Comparison of ENCODE assay signal across 8 cellular contexts in the genomic region with DNA sequence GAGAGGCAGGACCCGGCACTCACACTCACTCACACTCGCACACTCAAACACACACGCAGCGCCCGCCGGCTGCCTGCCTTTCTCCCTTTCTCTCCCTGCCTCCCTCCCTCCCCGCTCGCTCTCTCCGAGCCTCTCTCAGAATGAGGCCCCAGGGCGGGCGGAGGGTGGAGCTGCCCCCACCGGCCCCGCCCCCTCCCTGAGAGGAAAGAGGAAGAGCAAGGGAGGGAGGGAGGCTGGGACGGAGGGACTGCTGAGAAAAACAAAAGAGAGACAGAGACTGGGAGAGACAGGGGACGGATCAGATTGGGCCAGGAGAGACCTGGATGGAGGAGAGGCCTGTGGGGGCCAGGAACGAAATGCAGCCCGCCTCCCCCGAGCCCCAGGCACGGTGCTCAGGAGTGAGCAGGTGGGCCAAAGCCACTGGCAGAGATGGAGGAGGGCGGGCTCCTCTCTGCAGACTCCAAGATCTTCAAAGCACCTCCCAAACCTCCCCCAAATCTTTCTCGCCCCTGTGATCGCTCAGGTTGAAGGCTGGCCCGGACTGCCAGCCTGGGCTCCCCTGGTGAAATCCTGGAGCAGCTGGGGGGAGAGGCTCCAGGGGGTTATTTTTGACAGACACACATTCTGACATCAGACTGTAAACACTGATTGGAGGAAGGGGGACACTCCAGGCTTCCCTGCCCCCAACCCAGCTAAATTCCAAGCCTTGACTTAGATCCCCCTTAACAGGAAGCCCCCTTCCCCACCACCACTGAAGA. TPM values are rescaled to one million over a fixed set of nuclear protein-coding genes. Genes with fewer than 3 reads are reported as not detected.
DNase-seq lines count a peak whose midpoint lies in the region; ATAC-seq and TF ChIP-seq lines count a peak whose summit lies in the region.

No MANE protein-coding gene starts in this region.

- H3K4me1 ChIP-seq in right lobe of liver, result peaks cover 0 to 52% (median 14%) of the 10 kb centered on the region in 4 donors

- peaks cover 0 to 13% (median 10%) of the 10 kb centered on the region in 4 donors for H3K36me3 ChIP-seq in right lobe of liver

- intact Hi-C loops in right lobe of liver (cut with DNase I), result no loop called here

- 0% methylated on average over 16 of the region's 23 CpGs for WGBS in right lobe of liver (ENCODE audit: insufficient coverage, low coverage, low lambda C conversion rate, missing lambda C conversion rate)

- peak; percentile 38 for TF ChIP-seq POLR2A in right lobe of liver (IDR thresholded peaks at IDR 0.05)

- no peak for DNase-seq in AG09309 (ENCODE audit: low read depth)
- DNase-seq in NCI-H510A (lab: John Stamatoyannopoulos, UW), result peak; percentile 84
- peak; percentile 63 to 83 for DNase-seq in activated CD4-positive, alpha-beta T cell treated with anti-CD3 and anti-CD28 coated beads, Interleukin-2, amount 50 U/mL, for 24 hours (ENCODE audit: low read depth in 1 of 2, low spot score in 1 of 2)
- peak; percentile 74 for DNase-seq in dermis blood vessel endothelial cell
- DNase-seq in right lobe of liver, result peak; percentile 91 to 95 (median 94)
- DNase-seq in stimulated activated CD4-positive, alpha-beta T cell treated with anti-CD3 and anti-CD28 coated beads, Interleukin-4, amount 100 ng/mL, for 4 hours, result peak; percentile 84 to 90

- H3K4me3 ChIP-seq in AG09309 (ENCODE audit: control insufficient read depth, low read depth, low read length), result peak overlapping the region; percentile 80
- peak overlapping the region; percentile 70 to 75 (median 74) for H3K4me3 ChIP-seq in right lobe of liver

- peak overlapping the region; percentile 58 to 74 (median 68) for H3K27ac ChIP-seq in right lobe of liver

- peak; percentile 41 for ATAC-seq in GM18870 (IDR thresholded peaks at IDR 0.05; ENCODE audit: unreplicated experiment)
- peak; percentile 53 for ATAC-seq in HG03139 (IDR thresholded peaks at IDR 0.05; ENCODE audit: unreplicated experiment)
- ATAC-seq in right lobe of liver, result peak; percentile 87 to 91 (median 89)

- H3K9me3 ChIP-seq in right lobe of liver, result no peaks in the 10 kb centered on the region

- TF ChIP-seq CTCF in AG09309 (IDR thresholded peaks at IDR 0.05; ENCODE audit: control insufficient read depth, insufficient read depth, low read depth, low read length, missing control alignments) (no peak), right lobe of liver (IDR thresholded peaks at IDR 0.05) (no peak)

- no peaks in the 10 kb centered on the region for H3K27me3 ChIP-seq in right lobe of liver

RNA-seq across cellular contexts. Expression of a gene that starts 5.1 kb away (rescaled TPM):
- total RNA-seq in dermis blood vessel endothelial cell (49.6 and 52.1 TPM in 2 replicates), right lobe of liver (10 to 100 TPM; 11.2 to 14.7 (median 13.0) TPM)

RNA-seq across cellular contexts. Expression of a gene that starts 17.8 kb away (rescaled TPM):
- total RNA-seq in dermis blood vessel endothelial cell, result 14.5 and 15.3 TPM in 2 replicates
- total RNA-seq in right lobe of liver, result 10 to 100 TPM in 3 of 6 experiments, 1 to 10 TPM in 3; 7.9 to 18.2 (median 10.3) TPM

RNA-seq across cellular contexts. Expression of a gene that starts 37.1 kb away (rescaled TPM):
- total RNA-seq in dermis blood vessel endothelial cell (29.6 and 38.9 TPM in 2 replicates), right lobe of liver (10 to 100 TPM; 16.0 to 60.2 (median 27.3) TPM)

RNA-seq across cellular contexts. Expression of a gene that starts 49.9 kb away (rescaled TPM):
- 49.0 and 53.6 TPM in 2 replicates for total RNA-seq in dermis blood vessel endothelial cell
- total RNA-seq in right lobe of liver, result 10 to 100 TPM in 2 of 6 experiments, 1 to 10 TPM in 4; 6.6 to 11.7 (median 8.4) TPM

RNA-seq across cellular contexts. Expression of a gene that starts 59.1 kb away (rescaled TPM):
- 9.0 and 9.4 TPM in 2 replicates for total RNA-seq in dermis blood vessel endothelial cell
- 10 to 100 TPM in 4 of 6 experiments, 1 to 10 TPM in 2; 8.5 to 13.4 (median 11.6) TPM for total RNA-seq in right lobe of liver
